Comparison of ENCODE assay signal across 21 cellular contexts in the genomic region with DNA sequence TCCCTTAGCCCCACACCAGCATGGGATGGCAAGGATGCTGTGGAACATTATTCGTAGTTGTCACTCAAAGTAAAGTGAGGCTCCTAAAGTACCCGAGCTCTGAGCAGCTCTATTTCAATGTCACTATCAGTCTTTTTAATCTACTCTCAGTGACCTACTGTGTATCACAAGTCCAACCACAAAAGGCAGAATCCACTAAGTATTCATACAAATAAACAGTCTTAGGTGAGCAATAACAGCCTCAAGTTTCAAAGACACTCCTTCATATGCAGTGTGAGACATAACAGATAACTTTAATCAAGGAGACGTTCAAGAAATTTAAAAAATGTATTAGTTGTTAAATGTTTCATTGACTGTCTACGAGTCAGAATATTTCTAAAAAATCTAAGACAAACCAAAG.
DNase-seq lines count a peak whose midpoint lies in the region; ATAC-seq and TF ChIP-seq lines count a peak whose summit lies in the region.
"Had no signal": no experiment of that assay in that cellular context is flagged by ENCODE, and none has a peak within 500 bp of the region (broad histone marks: within the 10 kb centered on the region; RNA-seq: fewer than 3 reads in every experiment).

No MANE protein-coding gene starts in this region.

- no peaks in the 10 kb centered on the region for H3K9me3 Mint-ChIP-seq in GM23338

- no peaks in the 10 kb centered on the region; the same call in 2 of the 3 replicates for H3K4me1 Mint-ChIP-seq in GM23338
- H3K4me1 Mint-ChIP-seq: CD4-positive, CD25-positive, alpha-beta regulatory T cell; CD8-positive, alpha-beta memory T cell had no signal

- H3K4me1 ChIP-seq in GM23338 (ENCODE audit: insufficient read depth) (no peaks in the 10 kb centered on the region), right cardiac atrium (ENCODE audit: control insufficient read depth, insufficient read depth, low read length) (no peaks in the 10 kb centered on the region)
- H3K4me1 ChIP-seq: BE2C had no signal

- TF ChIP-seq CTCF in GM23338 (conservative IDR thresholded peaks at IDR 0.05; ENCODE audit: low read depth in 2 of 2) (no peak), neural cell (IDR thresholded peaks at IDR 0.05; ENCODE audit: poor library complexity, severe bottlenecking) (no peak)

- H4K20me1 ChIP-seq in GM23338 (replicated peaks; ENCODE audit: insufficient read depth) (no peaks in the 10 kb centered on the region), neural cell (ENCODE audit: insufficient read depth) (no peaks in the 10 kb centered on the region)

- no peak for TF ChIP-seq EP300 in neural cell (conservative IDR thresholded peaks at IDR 0.05; ENCODE audit: poor library complexity, severe bottlenecking)

- H3F3A ChIP-seq in GM23338 (replicated peaks; ENCODE audit: low read depth) = no peaks in the 10 kb centered on the region
- peaks cover 4% of the 10 kb centered on the region for H3F3A ChIP-seq in neural cell (ENCODE audit: insufficient read depth, low read length, poor library complexity, severe bottlenecking)

- no peak overlapping the region for H3K4me2 ChIP-seq in GM23338
- no peak overlapping the region for H3K4me2 ChIP-seq in neural cell (ENCODE audit: low read length)

- H3K79me2 ChIP-seq in GM23338 (replicated peaks; ENCODE audit: insufficient read depth) (no peaks in the 10 kb centered on the region), neural cell (replicated peaks; ENCODE audit: insufficient read depth, low read length) (no peaks in the 10 kb centered on the region)

- H3K27me3 ChIP-seq in GM23338 (ENCODE audit: insufficient read depth) (no peaks in the 10 kb centered on the region), neural cell (ENCODE audit: insufficient read depth, low read depth, low read length) (no peaks in the 10 kb centered on the region), right cardiac atrium (ENCODE audit: control insufficient read depth, insufficient read depth) (no peaks in the 10 kb centered on the region)
- H3K27me3 ChIP-seq: BE2C had no signal

- intact Hi-C loops in right cardiac atrium (cut with DNase I) = no loop called here

- no peaks in the 10 kb centered on the region for H3K27me3 Mint-ChIP-seq in GM23338 (ENCODE audit: insufficient read depth, low read depth, poor library complexity)
- H3K27me3 Mint-ChIP-seq: CD4-positive, CD25-positive, alpha-beta regulatory T cell; CD8-positive, alpha-beta memory T cell had no signal

- 77% methylated on average over 4 of the region's 4 CpGs for WGBS in right cardiac atrium

- H3K9ac ChIP-seq in neural cell (ENCODE audit: low read length) = no peak overlapping the region
- H3K9ac ChIP-seq: GM23248 had no signal

- H3K36me3 Mint-ChIP-seq in GM23338 (ENCODE audit: low read depth) = no peaks in the 10 kb centered on the region
- H3K36me3 Mint-ChIP-seq: CD4-positive, CD25-positive, alpha-beta regulatory T cell; CD8-positive, alpha-beta memory T cell had no signal

- ATAC-seq in GM23338 = no peak
- ATAC-seq in HG03097 (IDR thresholded peaks at IDR 0.05; ENCODE audit: low FRiP score, unreplicated experiment) = no peak
- ATAC-seq in right cardiac atrium = no peak
- ATAC-seq: HCT116 had no signal

- H2AFZ ChIP-seq in GM23338 (peak overlapping the region; percentile 0; the same call in 1 of the 2 replicates), neural cell (ENCODE audit: low read depth, low read length) (peak overlapping the region; percentile 24)
- H2AFZ ChIP-seq: GM23248 had no signal

- no peak overlapping the region for H3K4me3 Mint-ChIP-seq in GM23338
- H3K4me3 Mint-ChIP-seq: CD4-positive, CD25-positive, alpha-beta regulatory T cell; CD8-positive, alpha-beta memory T cell; HFFc6 had no signal

- H3K36me3 ChIP-seq in GM23338 (ENCODE audit: insufficient read depth) (no peaks in the 10 kb centered on the region), neural cell (ENCODE audit: insufficient read depth, low read length) (no peaks in the 10 kb centered on the region)
- H3K36me3 ChIP-seq: BE2C had no signal

- H3K9me2 ChIP-seq in GM23338 (ENCODE audit: insufficient read depth) (peaks cover 3% of the 10 kb centered on the region; the same call in 1 of the 2 replicates), neural cell (ENCODE audit: insufficient read depth, low read length) (no peaks in the 10 kb centered on the region)

- no peak overlapping the region for H3K4me3 ChIP-seq in GM23338
- no peak overlapping the region for H3K4me3 ChIP-seq in neural cell (ENCODE audit: low read length)
- no peak overlapping the region for H3K4me3 ChIP-seq in right cardiac atrium (ENCODE audit: low read length)
- H3K4me3 ChIP-seq: GM23248 had no signal

- H3K27ac Mint-ChIP-seq in GM23338 = no peak overlapping the region
- H3K27ac Mint-ChIP-seq: CD4-positive, CD25-positive, alpha-beta regulatory T cell; CD8-positive, alpha-beta memory T cell; HFFc6 had no signal

- DNase-seq in GM23338 (ENCODE audit: low spot score) = no peak
- DNase-seq in SK-N-DZ (ENCODE audit: low spot score) = peak; percentile 3
- no peak for DNase-seq in SHP77 treated with DMSO at 0.1 percent for 48 hours (lab: John Stamatoyannopoulos, UW)
- no peak for DNase-seq in HPDE6-E6E7 (ENCODE audit: extremely low spot score)
- no peak for DNase-seq in right cardiac atrium
- DNase-seq: ACHN; BE2C; C1 segment of cervical spinal cord; CD4-positive, CD25-positive, alpha-beta regulatory T cell; CD8-positive, alpha-beta memory T cell; COR-L47; DMS 273 treated with DMSO at 0.1 percent for 48 hours; DMS53; DND-41; EL; GM23248; H7; HFFc6 had no signal

- no peak for TF ChIP-seq RAD21 in neural cell (conservative IDR thresholded peaks at IDR 0.05)

- H3K27ac ChIP-seq in GM23338 (ENCODE audit: low read depth) (no peak overlapping the region), neural cell (ENCODE audit: low read length) (peak overlapping the region; percentile 55), right cardiac atrium (ENCODE audit: low read length) (no peak overlapping the region)
- H3K27ac ChIP-seq: GM23248 had no signal

- no peaks in the 10 kb centered on the region for H3K9me3 ChIP-seq in neural cell (ENCODE audit: low read length)
- H3K9me3 ChIP-seq in right cardiac atrium (ENCODE audit: control insufficient read depth, low read length) = no peaks in the 10 kb centered on the region
- H3K9me3 ChIP-seq: BE2C had no signal

TF ChIP-seq in GM23338, 12 proteins besides CTCF, POLR2A, EP300 and RAD21:
- no peak for TF ChIP-seq POLR2AphosphoS5 (IDR thresholded peaks at IDR 0.05; ENCODE audit: low read depth)
- TF ChIP-seq STAT1 (IDR thresholded peaks at IDR 0.05; ENCODE audit: unreplicated experiment) = no peak
- no peak for TF ChIP-seq ZNF331 (CRISPR knock-in tag; IDR thresholded peaks at IDR 0.05; ENCODE audit: low read depth)
- TF ChIP-seq, protein P1, sequence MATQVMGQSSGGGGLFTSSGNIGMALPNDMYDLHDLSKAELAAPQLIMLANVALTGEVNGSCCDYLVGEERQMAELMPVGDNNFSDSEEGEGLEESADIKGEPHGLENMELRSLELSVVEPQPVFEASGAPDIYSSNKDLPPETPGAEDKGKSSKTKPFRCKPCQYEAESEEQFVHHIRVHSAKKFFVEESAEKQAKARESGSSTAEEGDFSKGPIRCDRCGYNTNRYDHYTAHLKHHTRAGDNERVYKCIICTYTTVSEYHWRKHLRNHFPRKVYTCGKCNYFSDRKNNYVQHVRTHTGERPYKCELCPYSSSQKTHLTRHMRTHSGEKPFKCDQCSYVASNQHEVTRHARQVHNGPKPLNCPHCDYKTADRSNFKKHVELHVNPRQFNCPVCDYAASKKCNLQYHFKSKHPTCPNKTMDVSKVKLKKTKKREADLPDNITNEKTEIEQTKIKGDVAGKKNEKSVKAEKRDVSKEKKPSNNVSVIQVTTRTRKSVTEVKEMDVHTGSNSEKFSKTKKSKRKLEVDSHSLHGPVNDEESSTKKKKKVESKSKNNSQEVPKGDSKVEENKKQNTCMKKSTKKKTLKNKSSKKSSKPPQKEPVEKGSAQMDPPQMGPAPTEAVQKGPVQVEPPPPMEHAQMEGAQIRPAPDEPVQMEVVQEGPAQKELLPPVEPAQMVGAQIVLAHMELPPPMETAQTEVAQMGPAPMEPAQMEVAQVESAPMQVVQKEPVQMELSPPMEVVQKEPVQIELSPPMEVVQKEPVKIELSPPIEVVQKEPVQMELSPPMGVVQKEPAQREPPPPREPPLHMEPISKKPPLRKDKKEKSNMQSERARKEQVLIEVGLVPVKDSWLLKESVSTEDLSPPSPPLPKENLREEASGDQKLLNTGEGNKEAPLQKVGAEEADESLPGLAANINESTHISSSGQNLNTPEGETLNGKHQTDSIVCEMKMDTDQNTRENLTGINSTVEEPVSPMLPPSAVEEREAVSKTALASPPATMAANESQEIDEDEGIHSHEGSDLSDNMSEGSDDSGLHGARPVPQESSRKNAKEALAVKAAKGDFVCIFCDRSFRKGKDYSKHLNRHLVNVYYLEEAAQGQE (IDR thresholded peaks at IDR 0.05; ENCODE audit: unreplicated experiment) = no peak
TF ChIP-seq in GM23338: peak in this region for 0.

TF ChIP-seq in neural cell, 6 proteins besides CTCF, POLR2A, EP300 and RAD21 (continues in another document):
- TF ChIP-seq MXI1 (conservative IDR thresholded peaks at IDR 0.05; ENCODE audit: poor library complexity, severe bottlenecking) = no peak
- no peak for TF ChIP-seq TAF1 (IDR thresholded peaks at IDR 0.05; ENCODE audit: low read depth)
- no peak for TF ChIP-seq SMC3 (conservative IDR thresholded peaks at IDR 0.05; ENCODE audit: poor library complexity)
- no peak for TF ChIP-seq POLR2AphosphoS5 (IDR thresholded peaks at IDR 0.05)
- no peak for TF ChIP-seq EZH2 (IDR thresholded peaks at IDR 0.05; ENCODE audit: borderline replicate concordance, insufficient read depth, low read length, poor library complexity, severe bottlenecking)
